In the genomic region with DNA sequence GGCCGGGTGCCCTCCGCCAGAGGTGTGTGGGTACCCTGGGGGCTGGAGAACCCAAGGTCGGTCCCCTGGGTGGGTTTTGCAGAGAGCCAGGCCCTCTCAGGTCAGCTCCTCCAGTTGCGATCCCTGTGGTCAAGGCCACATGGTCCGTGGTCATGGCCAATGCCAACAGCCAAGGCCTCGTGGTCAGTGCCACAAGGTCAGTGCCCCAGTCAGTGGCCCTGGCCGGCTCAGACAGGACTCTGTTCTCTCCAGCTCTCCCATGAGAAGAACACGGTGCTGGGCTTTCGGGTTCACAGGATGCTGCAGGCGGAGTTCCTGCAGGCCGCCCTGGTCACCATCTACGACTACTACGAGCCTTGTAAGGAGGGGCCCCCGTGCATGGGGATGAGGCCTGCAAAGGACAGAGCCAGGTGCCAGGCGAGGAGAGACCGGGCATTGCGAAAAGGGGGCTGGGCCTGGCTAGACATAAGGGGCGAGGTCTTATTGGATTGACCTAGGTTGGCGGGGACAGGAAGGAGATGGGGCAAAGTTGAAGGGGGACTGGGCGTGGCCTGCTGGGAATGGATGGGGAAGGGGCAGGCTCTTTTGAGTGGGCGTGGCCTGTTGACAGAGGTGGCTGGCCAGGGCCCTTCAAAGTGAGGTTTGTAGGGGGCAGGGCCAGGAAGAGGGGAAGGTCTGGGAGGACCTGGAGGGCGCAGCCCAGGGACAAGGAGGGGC, we compare ENCODE assay signal across 1 cellular context.
TF ChIP-seq lines count a peak whose summit lies in the region.

No MANE protein-coding gene starts in this region.

TF ChIP-seq in HepG2, 621 proteins besides CTCF, POLR2A, EP300 and RAD21 (continued from another document):
- no peak for TF ChIP-seq ZNF101 (CRISPR knock-in tag; IDR thresholded peaks at IDR 0.05; ENCODE audit: borderline replicate concordance, low read depth)
- TF ChIP-seq RFX1 (IDR thresholded peaks at IDR 0.05): no peak
- no peak for TF ChIP-seq ZNF24 (IDR thresholded peaks at IDR 0.05)
- TF ChIP-seq ZNF496 (CRISPR knock-in tag; IDR thresholded peaks at IDR 0.05; ENCODE audit: insufficient replicate concordance): no peak
- TF ChIP-seq ZNF460 (CRISPR knock-in tag; IDR thresholded peaks at IDR 0.05; ENCODE audit: borderline replicate concordance): no peak
- TF ChIP-seq, protein P1, sequence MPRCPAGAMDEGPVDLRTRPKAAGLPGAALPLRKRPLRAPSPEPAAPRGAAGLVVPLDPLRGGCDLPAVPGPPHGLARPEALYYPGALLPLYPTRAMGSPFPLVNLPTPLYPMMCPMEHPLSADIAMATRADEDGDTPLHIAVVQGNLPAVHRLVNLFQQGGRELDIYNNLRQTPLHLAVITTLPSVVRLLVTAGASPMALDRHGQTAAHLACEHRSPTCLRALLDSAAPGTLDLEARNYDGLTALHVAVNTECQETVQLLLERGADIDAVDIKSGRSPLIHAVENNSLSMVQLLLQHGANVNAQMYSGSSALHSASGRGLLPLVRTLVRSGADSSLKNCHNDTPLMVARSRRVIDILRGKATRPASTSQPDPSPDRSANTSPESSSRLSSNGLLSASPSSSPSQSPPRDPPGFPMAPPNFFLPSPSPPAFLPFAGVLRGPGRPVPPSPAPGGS (CRISPR knock-in tag; IDR thresholded peaks at IDR 0.05): no peak
- TF ChIP-seq, protein P2, sequence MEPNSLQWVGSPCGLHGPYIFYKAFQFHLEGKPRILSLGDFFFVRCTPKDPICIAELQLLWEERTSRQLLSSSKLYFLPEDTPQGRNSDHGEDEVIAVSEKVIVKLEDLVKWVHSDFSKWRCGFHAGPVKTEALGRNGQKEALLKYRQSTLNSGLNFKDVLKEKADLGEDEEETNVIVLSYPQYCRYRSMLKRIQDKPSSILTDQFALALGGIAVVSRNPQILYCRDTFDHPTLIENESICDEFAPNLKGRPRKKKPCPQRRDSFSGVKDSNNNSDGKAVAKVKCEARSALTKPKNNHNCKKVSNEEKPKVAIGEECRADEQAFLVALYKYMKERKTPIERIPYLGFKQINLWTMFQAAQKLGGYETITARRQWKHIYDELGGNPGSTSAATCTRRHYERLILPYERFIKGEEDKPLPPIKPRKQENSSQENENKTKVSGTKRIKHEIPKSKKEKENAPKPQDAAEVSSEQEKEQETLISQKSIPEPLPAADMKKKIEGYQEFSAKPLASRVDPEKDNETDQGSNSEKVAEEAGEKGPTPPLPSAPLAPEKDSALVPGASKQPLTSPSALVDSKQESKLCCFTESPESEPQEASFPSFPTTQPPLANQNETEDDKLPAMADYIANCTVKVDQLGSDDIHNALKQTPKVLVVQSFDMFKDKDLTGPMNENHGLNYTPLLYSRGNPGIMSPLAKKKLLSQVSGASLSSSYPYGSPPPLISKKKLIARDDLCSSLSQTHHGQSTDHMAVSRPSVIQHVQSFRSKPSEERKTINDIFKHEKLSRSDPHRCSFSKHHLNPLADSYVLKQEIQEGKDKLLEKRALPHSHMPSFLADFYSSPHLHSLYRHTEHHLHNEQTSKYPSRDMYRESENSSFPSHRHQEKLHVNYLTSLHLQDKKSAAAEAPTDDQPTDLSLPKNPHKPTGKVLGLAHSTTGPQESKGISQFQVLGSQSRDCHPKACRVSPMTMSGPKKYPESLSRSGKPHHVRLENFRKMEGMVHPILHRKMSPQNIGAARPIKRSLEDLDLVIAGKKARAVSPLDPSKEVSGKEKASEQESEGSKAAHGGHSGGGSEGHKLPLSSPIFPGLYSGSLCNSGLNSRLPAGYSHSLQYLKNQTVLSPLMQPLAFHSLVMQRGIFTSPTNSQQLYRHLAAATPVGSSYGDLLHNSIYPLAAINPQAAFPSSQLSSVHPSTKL (CRISPR knock-in tag; IDR thresholded peaks at IDR 0.05): 0 out of 2 replicates have a peak, but pooled peaks have one; percentile 11
- TF ChIP-seq, protein P3, sequence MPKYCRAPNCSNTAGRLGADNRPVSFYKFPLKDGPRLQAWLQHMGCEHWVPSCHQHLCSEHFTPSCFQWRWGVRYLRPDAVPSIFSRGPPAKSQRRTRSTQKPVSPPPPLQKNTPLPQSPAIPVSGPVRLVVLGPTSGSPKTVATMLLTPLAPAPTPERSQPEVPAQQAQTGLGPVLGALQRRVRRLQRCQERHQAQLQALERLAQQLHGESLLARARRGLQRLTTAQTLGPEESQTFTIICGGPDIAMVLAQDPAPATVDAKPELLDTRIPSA (CRISPR knock-in tag; IDR thresholded peaks at IDR 0.05; ENCODE audit: borderline replicate concordance): no peak
- no peak for TF ChIP-seq ZNF589 (CRISPR knock-in tag; conservative IDR thresholded peaks at IDR 0.05)
- no peak for TF ChIP-seq ARNT (IDR thresholded peaks at IDR 0.05)
